1 cellular context compared by ENCODE assay signal in the genomic region with DNA sequence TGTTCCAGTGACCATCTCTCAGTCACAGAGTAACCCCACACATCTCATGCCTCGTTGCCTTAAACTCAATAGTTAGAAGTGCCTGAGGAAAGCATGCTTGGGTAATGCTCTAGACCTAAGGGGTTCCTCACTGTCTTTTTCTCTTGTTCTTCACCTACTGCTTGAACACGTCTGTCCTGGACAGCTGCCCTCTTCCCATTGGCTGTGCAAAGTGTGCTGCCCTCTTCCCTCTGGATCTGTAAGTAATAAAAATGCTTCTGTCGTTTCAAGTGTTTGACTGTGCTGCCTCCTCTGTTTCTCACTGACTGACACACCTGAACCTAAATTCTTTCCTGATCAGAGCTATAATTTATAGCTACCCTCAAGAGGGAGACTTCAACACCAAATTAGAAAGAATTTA.
TF ChIP-seq lines count a peak whose summit lies in the region.

No MANE protein-coding gene starts in this region.

TF ChIP-seq in HCT116, 20 proteins besides CTCF, POLR2A, EP300 and RAD21 (continued from another document):
- TF ChIP-seq EZH2 (IDR thresholded peaks at IDR 0.05) (no peak), ZFX (IDR thresholded peaks at IDR 0.05) (no peak), YY1 (IDR thresholded peaks at IDR 0.05; ENCODE audit: extremely low read depth, insufficient replicate concordance, low read depth, low read length) (no peak), CEBPB (IDR thresholded peaks at IDR 0.05; ENCODE audit: low read depth) (no peak)
- TF ChIP-seq, protein P1, sequence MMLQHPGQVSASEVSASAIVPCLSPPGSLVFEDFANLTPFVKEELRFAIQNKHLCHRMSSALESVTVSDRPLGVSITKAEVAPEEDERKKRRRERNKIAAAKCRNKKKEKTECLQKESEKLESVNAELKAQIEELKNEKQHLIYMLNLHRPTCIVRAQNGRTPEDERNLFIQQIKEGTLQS (IDR thresholded peaks at IDR 0.05) = no peak
- TF ChIP-seq, protein P2, sequence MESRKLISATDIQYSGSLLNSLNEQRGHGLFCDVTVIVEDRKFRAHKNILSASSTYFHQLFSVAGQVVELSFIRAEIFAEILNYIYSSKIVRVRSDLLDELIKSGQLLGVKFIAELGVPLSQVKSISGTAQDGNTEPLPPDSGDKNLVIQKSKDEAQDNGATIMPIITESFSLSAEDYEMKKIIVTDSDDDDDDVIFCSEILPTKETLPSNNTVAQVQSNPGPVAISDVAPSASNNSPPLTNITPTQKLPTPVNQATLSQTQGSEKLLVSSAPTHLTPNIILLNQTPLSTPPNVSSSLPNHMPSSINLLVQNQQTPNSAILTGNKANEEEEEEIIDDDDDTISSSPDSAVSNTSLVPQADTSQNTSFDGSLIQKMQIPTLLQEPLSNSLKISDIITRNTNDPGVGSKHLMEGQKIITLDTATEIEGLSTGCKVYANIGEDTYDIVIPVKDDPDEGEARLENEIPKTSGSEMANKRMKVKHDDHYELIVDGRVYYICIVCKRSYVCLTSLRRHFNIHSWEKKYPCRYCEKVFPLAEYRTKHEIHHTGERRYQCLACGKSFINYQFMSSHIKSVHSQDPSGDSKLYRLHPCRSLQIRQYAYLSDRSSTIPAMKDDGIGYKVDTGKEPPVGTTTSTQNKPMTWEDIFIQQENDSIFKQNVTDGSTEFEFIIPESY (IDR thresholded peaks at IDR 0.05; ENCODE audit: extremely low read depth, insufficient replicate concordance, low read length) = no peak
TF ChIP-seq in HCT116: peak in this region for 0.
